ENCODE assay signal across 30 cellular contexts in the genomic region with DNA sequence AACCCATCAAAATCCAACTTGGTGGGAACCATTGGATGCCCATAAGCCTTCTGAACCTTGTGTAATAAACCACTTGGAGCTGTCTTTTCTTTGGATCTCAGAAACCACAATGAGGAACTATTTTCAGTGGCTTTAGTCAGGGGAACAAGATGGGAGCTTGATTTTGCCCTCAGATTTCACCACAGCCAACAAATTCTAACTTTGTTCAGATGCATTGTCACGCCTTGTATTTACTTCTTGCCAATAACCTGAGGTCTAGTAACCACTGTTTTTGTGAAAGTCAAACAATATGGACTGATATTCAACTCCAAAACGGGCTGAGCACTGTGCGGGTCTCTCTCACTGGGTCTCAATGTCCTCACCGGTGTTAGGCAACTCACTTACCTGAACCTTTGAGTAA.
"Had no signal": no experiment of that assay in that cellular context is flagged by ENCODE, and none has a peak within 500 bp of the region (broad histone marks: within the 10 kb centered on the region; RNA-seq: fewer than 3 reads in every experiment).

No MANE protein-coding gene starts in this region.

- H3K4me3 ChIP-seq: adrenal gland, body of pancreas, colonic mucosa, dorsolateral prefrontal cortex, gastrocnemius medialis, hepatocyte, smooth muscle cell, vagina had no signal

- H3K27ac ChIP-seq: adrenal gland, body of pancreas, colonic mucosa, dorsolateral prefrontal cortex, gastrocnemius medialis, hepatocyte, neutrophil, vagina had no signal

- H3K36me3 ChIP-seq: adrenal gland, colonic mucosa, gastrocnemius medialis, neutrophil, vagina had no signal

- ATAC-seq: body of pancreas; effector memory CD8-positive, alpha-beta T cell; gastrocnemius medialis; left cardiac atrium; left ventricle myocardium superior; sciatic nerve; stimulated activated memory B cell treated with anti-CD40 and anti-IgM and Interleukin-4, amounts not matched to agents 10 μg/mL and 1 μg/mL and 100 μg/mL, for 72 hours; stimulated activated naive CD8-positive, alpha-beta T cell treated with anti-CD3 and anti-CD28 coated beads, Interleukin-15, amount 100 ng/mL, for 72 hours; WTC11 had no signal

- H3K27me3 ChIP-seq: adrenal gland, body of pancreas, colonic mucosa, dorsolateral prefrontal cortex, gastrocnemius medialis, hepatocyte, neutrophil, vagina had no signal

- H3K9me3 ChIP-seq: adrenal gland, body of pancreas, colonic mucosa, gastrocnemius medialis, neutrophil, vagina had no signal

- DNase-seq: activated effector memory CD4-positive, alpha-beta T cell treated with anti-CD3 and anti-CD28 coated beads, Interleukin-2, amount 50 U/mL, for 16 hours; activated naive CD4-positive, alpha-beta T cell treated with anti-CD3 and anti-CD28 coated beads for 36 hours; activated naive CD8-positive, alpha-beta T cell treated with anti-CD3 and anti-CD28 coated beads for 36 hours; adrenal gland; aorta; body of pancreas; cerebellar nuclear complex; colonic mucosa; dorsolateral prefrontal cortex; effector memory CD8-positive, alpha-beta T cell; erythroblast; gastrocnemius medialis; glutamatergic neuron; left cardiac atrium; left ventricle myocardium superior; naive B cell; nephron progenitor cell; stimulated activated CD4-positive, alpha-beta T cell treated with anti-CD3 and anti-CD28 coated beads, Interleukin-1b, Interleukin-23, amount 100 ng/mL, for 48 hours; stimulated activated CD4-positive, alpha-beta T cell treated with anti-CD3 and anti-CD28 coated beads, Interleukin-4, amount 100 ng/mL, for 4 hours; stimulated activated CD8-positive, alpha-beta memory T cell treated with anti-CD3 and anti-CD28 coated beads, Interleukin-4, amount 100 ng/mL, for 48 hours; stimulated activated naive CD8-positive, alpha-beta T cell treated with anti-CD3 and anti-CD28 coated beads, Interleukin-15, amount 100 ng/mL, for 72 hours; substantia nigra; T-helper 9 cell had no signal

- H3K4me1 ChIP-seq: adrenal gland, body of pancreas, colonic mucosa, gastrocnemius medialis, vagina had no signal
